ENCODE assay signal across 14 cellular contexts in genomic region chr19:1052349-1052967, GRCh38. TPM values are rescaled to one million over a fixed set of nuclear protein-coding genes. Genes with fewer than 3 reads are reported as not detected.
DNase-seq lines count a peak whose midpoint lies in the region; ATAC-seq lines count a peak whose summit lies in the region.
"Had no signal": no experiment of that assay in that cellular context is flagged by ENCODE, and none has a peak within 500 bp of the region (broad histone marks: within the 10 kb centered on the region; RNA-seq: fewer than 3 reads in every experiment).

No MANE protein-coding gene starts in this region.

- intact Hi-C loops in left ventricle myocardium superior (cut with micrococcal nuclease): no loop called here

- CTCF ChIA-PET in activated CD8-positive, alpha-beta T cell treated with anti-CD3 and anti-CD28 coated beads, Interleukin-2, amount 10 ng/mL, durations not matched to agents 7 days and 5 days (lab: Charles Lee): no interaction called here

- H3K27me3 Mint-ChIP-seq in activated T-cell treated with anti-CD3 and anti-CD28 coated beads, Interleukin-2, amount 50 U/mL, for 24 hours: no peaks in the 10 kb centered on the region
- H3K27me3 Mint-ChIP-seq in activated CD8-positive, alpha-beta T cell treated with anti-CD3 and anti-CD28 coated beads, Interleukin-2, amount 10 ng/mL, durations not matched to agents 7 days and 5 days (ENCODE audit: low read depth): no peaks in the 10 kb centered on the region
- H3K27me3 Mint-ChIP-seq: CD4-positive, CD25-positive, alpha-beta regulatory T cell had no signal

- peak overlapping the region; percentile 73 for H3K27ac Mint-ChIP-seq in activated T-cell treated with anti-CD3 and anti-CD28 coated beads, Interleukin-2, amount 50 U/mL, for 24 hours
- peak overlapping the region; percentile 30 for H3K27ac Mint-ChIP-seq in activated CD8-positive, alpha-beta T cell treated with anti-CD3 and anti-CD28 coated beads, Interleukin-2, amount 10 ng/mL, durations not matched to agents 7 days and 5 days
- H3K27ac Mint-ChIP-seq in stimulated activated effector memory CD8-positive, alpha-beta T cell treated with anti-CD3 and anti-CD28 coated beads, Interleukin-12 subunit alpha, Interleukin-12 subunit beta, amount 100 ng/mL, for 72 hours: peak overlapping the region; percentile 87

- peak; percentile 21 for ATAC-seq in activated CD8-positive, alpha-beta T cell treated with anti-CD3 and anti-CD28 coated beads, Interleukin-2, amount 10 ng/mL, durations not matched to agents 7 days and 5 days
- no peak for ATAC-seq in stimulated activated effector memory CD8-positive, alpha-beta T cell treated with anti-CD3 and anti-CD28 coated beads, Interleukin-12 subunit alpha, Interleukin-12 subunit beta, amount 100 ng/mL, for 72 hours
- ATAC-seq in HG02981 (IDR thresholded peaks at IDR 0.05; ENCODE audit: unreplicated experiment) (no peak), left ventricle myocardium superior (no peak), GM19324 (IDR thresholded peaks at IDR 0.05; ENCODE audit: low FRiP score, unreplicated experiment) (no peak)

- no peaks in the 10 kb centered on the region for H3K9me3 Mint-ChIP-seq in activated T-cell treated with anti-CD3 and anti-CD28 coated beads, Interleukin-2, amount 50 U/mL, for 24 hours
- no peaks in the 10 kb centered on the region for H3K9me3 Mint-ChIP-seq in activated CD8-positive, alpha-beta T cell treated with anti-CD3 and anti-CD28 coated beads, Interleukin-2, amount 10 ng/mL, durations not matched to agents 7 days and 5 days (ENCODE audit: insufficient read depth)
- no peaks in the 10 kb centered on the region for H3K9me3 Mint-ChIP-seq in stimulated activated effector memory CD8-positive, alpha-beta T cell treated with anti-CD3 and anti-CD28 coated beads, Interleukin-12 subunit alpha, Interleukin-12 subunit beta, amount 100 ng/mL, for 72 hours

- POLR2A ChIA-PET in activated CD8-positive, alpha-beta T cell treated with anti-CD3 and anti-CD28 coated beads, Interleukin-2, amount 10 ng/mL, durations not matched to agents 7 days and 5 days (lab: Charles Lee): no interaction called here

- no peak overlapping the region for H3K4me3 Mint-ChIP-seq in activated T-cell treated with anti-CD3 and anti-CD28 coated beads, Interleukin-2, amount 50 U/mL, for 24 hours
- H3K4me3 Mint-ChIP-seq in activated CD8-positive, alpha-beta T cell treated with anti-CD3 and anti-CD28 coated beads, Interleukin-2, amount 10 ng/mL, durations not matched to agents 7 days and 5 days: no peak overlapping the region
- H3K4me3 Mint-ChIP-seq in stimulated activated effector memory CD8-positive, alpha-beta T cell treated with anti-CD3 and anti-CD28 coated beads, Interleukin-12 subunit alpha, Interleukin-12 subunit beta, amount 100 ng/mL, for 72 hours: no peak overlapping the region
- H3K4me3 Mint-ChIP-seq: CD4-positive, CD25-positive, alpha-beta regulatory T cell had no signal

- H3K36me3 Mint-ChIP-seq in activated T-cell treated with anti-CD3 and anti-CD28 coated beads, Interleukin-2, amount 50 U/mL, for 24 hours (ENCODE audit: low read depth): peaks cover 15% of the 10 kb centered on the region
- peaks cover 35% of the 10 kb centered on the region for H3K36me3 Mint-ChIP-seq in activated CD8-positive, alpha-beta T cell treated with anti-CD3 and anti-CD28 coated beads, Interleukin-2, amount 10 ng/mL, durations not matched to agents 7 days and 5 days (ENCODE audit: low read depth)
- peaks cover 6% of the 10 kb centered on the region for H3K36me3 Mint-ChIP-seq in stimulated activated effector memory CD8-positive, alpha-beta T cell treated with anti-CD3 and anti-CD28 coated beads, Interleukin-12 subunit alpha, Interleukin-12 subunit beta, amount 100 ng/mL, for 72 hours

- no peak for DNase-seq in activated T-cell treated with anti-CD3 and anti-CD28 coated beads, Interleukin-2, amount 50 U/mL, for 24 hours
- no peak for DNase-seq in activated T-cell treated with anti-CD3 and anti-CD28 coated beads, Interleukin-2, amount 50 U/mL, for 48 hours
- DNase-seq in NCI-H69 (lab: John Stamatoyannopoulos, UW) (peak; percentile 78), left ventricle myocardium superior (no peak)
- DNase-seq in activated CD8-positive, alpha-beta T cell treated with anti-CD3 and anti-CD28 coated beads, Interleukin-2, amount 10 ng/mL, durations not matched to agents 7 days and 5 days: no peak
- no peak for DNase-seq in stimulated activated effector memory CD8-positive, alpha-beta T cell treated with anti-CD3 and anti-CD28 coated beads, Interleukin-12 subunit alpha, Interleukin-12 subunit beta, amount 100 ng/mL, for 72 hours (ENCODE audit: low spot score in 2 of 2)
- DNase-seq: CD4-positive, CD25-positive, alpha-beta regulatory T cell; DMS53; HCEC 1CT; NCI-H2081 treated with DMSO at 0.1 percent for 48 hours; NCI-H510A treated with DMSO at 0.1 percent for 48 hours; SHP77 treated with DMSO at 0.1 percent for 48 hours had no signal

- peaks cover 9% of the 10 kb centered on the region for H3K4me1 Mint-ChIP-seq in activated T-cell treated with anti-CD3 and anti-CD28 coated beads, Interleukin-2, amount 50 U/mL, for 24 hours (ENCODE audit: low read depth)
- peaks cover 10% of the 10 kb centered on the region for H3K4me1 Mint-ChIP-seq in activated CD8-positive, alpha-beta T cell treated with anti-CD3 and anti-CD28 coated beads, Interleukin-2, amount 10 ng/mL, durations not matched to agents 7 days and 5 days (ENCODE audit: low read depth)
- peaks cover 18% of the 10 kb centered on the region for H3K4me1 Mint-ChIP-seq in stimulated activated effector memory CD8-positive, alpha-beta T cell treated with anti-CD3 and anti-CD28 coated beads, Interleukin-12 subunit alpha, Interleukin-12 subunit beta, amount 100 ng/mL, for 72 hours

RNA-seq across cellular contexts. Expression of gene ABCA7, which starts 12.6 kb away (rescaled TPM):
- total RNA-seq in activated CD8-positive, alpha-beta T cell treated with anti-CD3 and anti-CD28 coated beads, Interleukin-2, amount 10 ng/mL, durations not matched to agents 7 days and 5 days: 10 to 100 TPM; 76.6 to 77.5 TPM
- total RNA-seq in left ventricle myocardium superior: 9.4 TPM

RNA-seq across cellular contexts. Expression of gene ARHGAP45, which starts 14.5 kb away (rescaled TPM):
- 100 to 1,000 TPM; 433 to 445 TPM for total RNA-seq in activated CD8-positive, alpha-beta T cell treated with anti-CD3 and anti-CD28 coated beads, Interleukin-2, amount 10 ng/mL, durations not matched to agents 7 days and 5 days
- 6.0 TPM for total RNA-seq in left ventricle myocardium superior

RNA-seq across cellular contexts. Expression of gene CNN2, which starts 26.1 kb away (rescaled TPM):
- 100 to 1,000 TPM; 417 to 455 TPM for total RNA-seq in activated CD8-positive, alpha-beta T cell treated with anti-CD3 and anti-CD28 coated beads, Interleukin-2, amount 10 ng/mL, durations not matched to agents 7 days and 5 days
- total RNA-seq in left ventricle myocardium superior: 94.0 TPM

RNA-seq across cellular contexts. Expression of gene RNU6-2, which starts 31.1 kb away (rescaled TPM):
- not detected for total RNA-seq in activated CD8-positive, alpha-beta T cell treated with anti-CD3 and anti-CD28 coated beads, Interleukin-2, amount 10 ng/mL, durations not matched to agents 7 days and 5 days
- total RNA-seq in left ventricle myocardium superior: not detected
- total RNA-seq: CD4-positive, CD25-positive, alpha-beta regulatory T cell had no signal

RNA-seq across cellular contexts. Expression of gene TMEM259, which starts 31.5 kb away (rescaled TPM):
- total RNA-seq in activated CD8-positive, alpha-beta T cell treated with anti-CD3 and anti-CD28 coated beads, Interleukin-2, amount 10 ng/mL, durations not matched to agents 7 days and 5 days: 100 to 1,000 TPM; 153 to 160 TPM
- total RNA-seq in left ventricle myocardium superior: 122 TPM

Comparison
In these comparisons a context has a peak if more than half of its experiments do, and no peak if none do; other contexts are left out.
1. H3K27ac Mint-ChIP-seq: peak in every context shown above with its lines; median percentile 87 in stimulated activated effector memory CD8-positive, alpha-beta T cell treated with anti-CD3 and anti-CD28 coated beads, Interleukin-12 subunit alpha, Interleukin-12 subunit beta, amount 100 ng/mL, for 72 hours; 73 in activated T-cell treated with anti-CD3 and anti-CD28 coated beads, Interleukin-2, amount 50 U/mL, for 24 hours; 30 in activated CD8-positive, alpha-beta T cell treated with anti-CD3 and anti-CD28 coated beads, Interleukin-2, amount 10 ng/mL, durations not matched to agents 7 days and 5 days.
2. RNA of gene ARHGAP45, which starts 14.5 kb away (total RNA-seq): 433 to 445 TPM in activated CD8-positive, alpha-beta T cell treated with anti-CD3 and anti-CD28 coated beads, Interleukin-2, amount 10 ng/mL, durations not matched to agents 7 days and 5 days; 6.0 TPM in left ventricle myocardium superior (single experiment); every median in the first group is over 10 times any median in the second.